12 cellular contexts compared by ENCODE assay signal in the genomic region with DNA sequence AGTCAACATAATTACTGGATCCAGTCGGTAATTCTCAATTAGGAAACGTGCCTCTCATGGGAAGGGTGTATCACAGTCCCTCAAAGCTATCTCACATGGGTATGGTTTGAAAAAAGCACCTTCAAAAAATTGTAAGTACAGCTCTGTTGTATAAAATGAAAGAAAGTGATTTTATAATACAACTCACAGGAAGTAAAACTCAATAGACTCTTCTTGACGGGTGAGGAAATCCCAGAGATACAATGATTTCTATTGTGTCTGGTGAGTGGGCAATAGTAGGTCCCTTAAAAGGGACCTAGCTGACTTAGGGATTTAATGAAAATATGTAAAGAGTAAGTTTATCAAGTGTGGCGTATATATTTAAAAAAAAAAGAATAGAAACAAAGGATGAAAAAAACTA. TPM values are rescaled to one million over a fixed set of nuclear protein-coding genes. Genes with fewer than 3 reads are reported as not detected.
DNase-seq lines count a peak whose midpoint lies in the region; ATAC-seq and TF ChIP-seq lines count a peak whose summit lies in the region.
"Had no signal": no experiment of that assay in that cellular context is flagged by ENCODE, and none has a peak within 500 bp of the region (broad histone marks: within the 10 kb centered on the region; RNA-seq: fewer than 3 reads in every experiment).

No MANE protein-coding gene starts in this region.

- no peak for TF ChIP-seq POLR2A in spleen (IDR thresholded peaks at IDR 0.05)

- ATAC-seq in HG02852 (IDR thresholded peaks at IDR 0.05; ENCODE audit: unreplicated experiment) (no peak), HG03432 (IDR thresholded peaks at IDR 0.05; ENCODE audit: unreplicated experiment) (no peak)

- H3K4me3 Mint-ChIP-seq in activated T-cell treated with anti-CD3 and anti-CD28 coated beads, Interleukin-2, amount 50 U/mL, for 24 hours, result peak overlapping the region; percentile 41
- peak overlapping the region; percentile 76 for H3K4me3 Mint-ChIP-seq in T-helper 2 cell treated with Interferon-gamma antibody and Interleukin-4, amounts not matched to agents 5 μg/mL and 100 μg/mL, for 36 hours

- intact Hi-C loops in spleen (cut with DNase I; ENCODE audit: low total_unique reads), result no loop called here

- no peaks in the 10 kb centered on the region for H3K9me3 ChIP-seq in spleen
- H3K9me3 ChIP-seq: MG63, SJCRH30 had no signal

- peaks cover 15 to 57% (median 36%) of the 10 kb centered on the region in 6 donors for H3K4me1 ChIP-seq in spleen
- H3K4me1 ChIP-seq: SJCRH30 had no signal

- peaks cover 67% of the 10 kb centered on the region for H3K4me1 Mint-ChIP-seq in activated T-cell treated with anti-CD3 and anti-CD28 coated beads, Interleukin-2, amount 50 U/mL, for 24 hours (ENCODE audit: low read depth)
- H3K4me1 Mint-ChIP-seq in T-helper 2 cell treated with Interferon-gamma antibody and Interleukin-4, amounts not matched to agents 5 μg/mL and 100 μg/mL, for 36 hours (ENCODE audit: low read depth), result peaks cover 37% of the 10 kb centered on the region

- H3K27ac ChIP-seq in spleen, result peak overlapping the region in 7 of 8 donors; percentile 6 to 78 (median 73)
- H3K27ac ChIP-seq: SJCRH30 had no signal

- H3K27me3 Mint-ChIP-seq in activated T-cell treated with anti-CD3 and anti-CD28 coated beads, Interleukin-2, amount 50 U/mL, for 24 hours, result no peaks in the 10 kb centered on the region
- no peaks in the 10 kb centered on the region for H3K27me3 Mint-ChIP-seq in T-helper 2 cell treated with Interferon-gamma antibody and Interleukin-4, amounts not matched to agents 5 μg/mL and 100 μg/mL, for 36 hours (ENCODE audit: low read depth)

- no peaks in the 10 kb centered on the region for H3K27me3 ChIP-seq in spleen (replicated peaks in 1 of 7)
- H3K27me3 ChIP-seq: MG63, SJCRH30 had no signal

- no peak for TF ChIP-seq CTCF in fibroblast of villous mesenchyme (IDR thresholded peaks at IDR 0.05; ENCODE audit: insufficient read depth, low read depth, low read length)
- no peak for TF ChIP-seq CTCF in spleen (IDR thresholded peaks at IDR 0.05 in 8 of 11, conservative IDR thresholded peaks at IDR 0.05 in 3 of 11)

- 36 to 48% (median 44%) methylated on average over 4 of the region's 4 CpGs for WGBS in spleen, 5 donors

- H3K4me3 ChIP-seq in fibroblast of villous mesenchyme (ENCODE audit: low read depth, low read length), result peak overlapping the region; percentile 43
- H3K4me3 ChIP-seq in spleen, result peak overlapping the region in 7 of 8 donors; percentile 1 to 56 (median 18)
- H3K4me3 ChIP-seq: MG63, SJCRH30 had no signal

- H3K9me3 Mint-ChIP-seq in activated T-cell treated with anti-CD3 and anti-CD28 coated beads, Interleukin-2, amount 50 U/mL, for 24 hours, result no peaks in the 10 kb centered on the region
- H3K9me3 Mint-ChIP-seq in T-helper 2 cell treated with Interferon-gamma antibody and Interleukin-4, amounts not matched to agents 5 μg/mL and 100 μg/mL, for 36 hours, result no peaks in the 10 kb centered on the region

- H3K36me3 ChIP-seq in spleen, result no peaks in the 10 kb centered on the region
- H3K36me3 ChIP-seq: MG63, SJCRH30 had no signal

- no peak for DNase-seq in activated T-cell treated with anti-CD3 and anti-CD28 coated beads, Interleukin-2, amount 50 U/mL, for 24 hours
- DNase-seq in activated T-cell treated with anti-CD3 and anti-CD28 coated beads for 4 hours, result no peak
- no peak for DNase-seq in T-helper 2 cell treated with Interferon-gamma antibody and Interleukin-4, amounts not matched to agents 5 μg/mL and 100 μg/mL, for 36 hours (ENCODE audit: low spot score)
- DNase-seq in fibroblast of villous mesenchyme (ENCODE audit: low read depth), result no peak
- DNase-seq in spleen, result no peak
- DNase-seq in cortex of kidney (lab: John Stamatoyannopoulos, UW), result no peak
- DNase-seq: activated CD4-positive, alpha-beta T cell treated with anti-CD3 and anti-CD28 coated beads for 4 hours; MG63; nucleus accumbens; SJCRH30 had no signal

- peak overlapping the region; percentile 47 for H3K27ac Mint-ChIP-seq in activated T-cell treated with anti-CD3 and anti-CD28 coated beads, Interleukin-2, amount 50 U/mL, for 24 hours
- H3K27ac Mint-ChIP-seq in T-helper 2 cell treated with Interferon-gamma antibody and Interleukin-4, amounts not matched to agents 5 μg/mL and 100 μg/mL, for 36 hours, result peak overlapping the region; percentile 23

- H3K36me3 Mint-ChIP-seq in activated T-cell treated with anti-CD3 and anti-CD28 coated beads, Interleukin-2, amount 50 U/mL, for 24 hours (ENCODE audit: low read depth), result peaks cover 35% of the 10 kb centered on the region
- H3K36me3 Mint-ChIP-seq in T-helper 2 cell treated with Interferon-gamma antibody and Interleukin-4, amounts not matched to agents 5 μg/mL and 100 μg/mL, for 36 hours (ENCODE audit: low read depth), result peaks cover 11% of the 10 kb centered on the region

RNA-seq across cellular contexts. Expression of a gene that starts 27.0 kb away (rescaled TPM):
- total RNA-seq in fibroblast of villous mesenchyme, result 86.3 and 122 TPM in 2 replicates
- total RNA-seq in spleen, result 10 to 100 TPM; 58.3 to 87.9 (median 72.6) TPM
- polyA plus RNA-seq in spleen, result 10 to 100 TPM in 2 of 3 donors, 1 to 10 TPM in 1; 9.5 to 11.3 (median 10.1) TPM

RNA-seq across cellular contexts. Expression of a gene that starts 45.2 kb away (rescaled TPM):
- 9.1 and 15.1 TPM in 2 replicates for total RNA-seq in fibroblast of villous mesenchyme
- total RNA-seq in spleen, result 10 to 100 TPM; 17.0 to 29.6 (median 21.6) TPM
- polyA plus RNA-seq in spleen, result 10 to 100 TPM; 17.7 to 25.4 (median 25.1) TPM
